In the genomic region with DNA sequence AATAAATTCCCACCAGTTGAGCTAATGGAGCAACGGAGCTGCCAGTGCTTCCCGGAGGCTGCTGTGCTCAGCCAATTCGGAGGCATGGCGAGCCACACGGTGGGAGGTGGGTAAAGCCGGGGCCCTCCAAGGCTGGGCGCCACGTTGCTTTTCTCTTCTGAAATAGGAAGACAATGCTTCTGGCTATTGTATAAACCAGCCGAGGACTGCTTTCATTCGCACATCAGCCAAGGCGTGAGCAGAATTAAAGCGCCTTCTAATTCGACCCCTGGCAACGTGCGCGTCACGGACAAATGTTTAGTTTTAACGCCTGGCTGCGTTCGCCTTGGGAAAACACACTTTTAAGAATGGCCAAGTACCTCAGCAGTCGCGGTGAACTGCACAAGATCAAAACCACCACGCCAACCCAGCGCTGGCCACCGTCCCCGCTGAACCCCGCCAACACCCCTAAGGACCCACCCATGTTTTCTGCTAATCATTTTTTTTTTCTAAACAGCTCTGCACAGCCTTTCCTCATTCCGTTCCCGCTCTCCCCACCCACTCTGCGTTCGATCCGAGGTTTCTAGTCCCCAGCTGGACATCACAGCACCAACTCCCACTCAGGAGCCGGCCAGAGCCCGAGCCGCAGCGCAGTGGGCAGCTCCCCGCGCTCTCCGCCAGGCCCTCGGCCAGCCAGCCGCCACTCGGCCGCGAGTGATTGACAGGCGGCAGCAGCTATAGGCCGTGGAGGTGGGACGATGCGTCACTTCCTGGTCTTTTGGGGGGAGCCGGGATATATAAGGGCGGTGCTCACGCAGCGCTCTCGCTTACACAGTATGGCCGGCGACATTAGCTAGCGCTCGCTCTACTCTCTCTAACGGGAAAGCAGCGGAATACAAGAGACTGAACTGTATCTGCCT, we compare ENCODE assay signal across 1 cellular context.
TF ChIP-seq lines count a peak whose summit lies in the region.

A gene (plus strand): TSS at position 805 of the 899 bp plus-strand sequence. CDS start 321 bp downstream, outside the sequence.

TF ChIP-seq in K562, 482 proteins besides CTCF, POLR2A, EP300 and RAD21 (continued from another document and continues in another):
- TF ChIP-seq, protein P1, sequence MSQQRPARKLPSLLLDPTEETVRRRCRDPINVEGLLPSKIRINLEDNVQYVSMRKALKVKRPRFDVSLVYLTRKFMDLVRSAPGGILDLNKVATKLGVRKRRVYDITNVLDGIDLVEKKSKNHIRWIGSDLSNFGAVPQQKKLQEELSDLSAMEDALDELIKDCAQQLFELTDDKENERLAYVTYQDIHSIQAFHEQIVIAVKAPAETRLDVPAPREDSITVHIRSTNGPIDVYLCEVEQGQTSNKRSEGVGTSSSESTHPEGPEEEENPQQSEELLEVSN (IDR thresholded peaks at IDR 0.05; ENCODE audit: borderline replicate concordance in 1 of 2, extremely low read depth in 1 of 2, insufficient read depth in 1 of 2, insufficient read length in 1 of 2, low read depth in 1 of 2, low read length in 1 of 2, poor library complexity in 1 of 2, severe bottlenecking in 1 of 2): peak; percentile 9 to 56
- TF ChIP-seq MEIS2 (IDR thresholded peaks at IDR 0.05; ENCODE audit: partially characterized antibody) (peak; percentile 87), CREB1 (IDR thresholded peaks at IDR 0.05) (peak; percentile 94), CREB1 (CRISPR knock-in tag; IDR thresholded peaks at IDR 0.05) (peak; percentile 96), FOXA3 (CRISPR knock-in tag; conservative IDR thresholded peaks at IDR 0.05 in 1 of 2, IDR thresholded peaks at IDR 0.05 in 1 of 2) (peak in 1 of 2 experiments; percentile 67; a peak in 1 of 4 replicates), MTA3 (IDR thresholded peaks at IDR 0.05; ENCODE audit: borderline replicate concordance) (peak; percentile 99), TRIM24 (IDR thresholded peaks at IDR 0.05) (0 out of 4 replicates have a peak, but pooled peaks of 1 of the 2 experiments have one; percentile 6), GTF2A2 (tag; IDR thresholded peaks at IDR 0.05) (peak; percentile 97), GABPB1 (CRISPR knock-in tag; IDR thresholded peaks at IDR 0.05) (peak; percentile 98), ZSCAN32 (CRISPR knock-in tag; IDR thresholded peaks at IDR 0.05) (0 out of 2 replicates have a peak, but pooled peaks have one; percentile 35), EZH2 (IDR thresholded peaks at IDR 0.05; ENCODE audit: borderline replicate concordance, low read depth, low read length) (no peak), RFX5 (IDR thresholded peaks at IDR 0.05; ENCODE audit: low read depth, low read length) (no peak), TBL1XR1 (IDR thresholded peaks at IDR 0.05; ENCODE audit: low read length in 2 of 2) (peak; percentile 74 to 79; a peak in 3 of 4 replicates), PML (IDR thresholded peaks at IDR 0.05; ENCODE audit: low read length) (peak; percentile 98), LARP7 (IDR thresholded peaks at IDR 0.05) (peak; percentile 20; the same call in 1 of the 2 replicates), TCF7 (IDR thresholded peaks at IDR 0.05; ENCODE audit: borderline replicate concordance) (peak; percentile 63; the same call in 1 of the 2 replicates), PURB (CRISPR knock-in tag; IDR thresholded peaks at IDR 0.05; ENCODE audit: low read depth) (no peak), ZBED1 (IDR thresholded peaks at IDR 0.05) (peak; percentile 76; the same call in 1 of the 2 replicates), HMGN3 (IDR thresholded peaks at IDR 0.05; ENCODE audit: borderline replicate concordance, extremely low read depth, insufficient read length, low read depth, low read length) (peak; percentile 80), NBN (IDR thresholded peaks at IDR 0.05; ENCODE audit: low read depth) (peak; percentile 63), CC2D1A (IDR thresholded peaks at IDR 0.05) (0 out of 2 replicates have a peak, but pooled peaks have one; percentile 12), NCOA6 (IDR thresholded peaks at IDR 0.05) (no peak), NELFE (IDR thresholded peaks at IDR 0.05; ENCODE audit: insufficient read depth, insufficient read length) (peak; percentile 82), ZNF57 (CRISPR knock-in tag; IDR thresholded peaks at IDR 0.05) (0 out of 2 replicates have a peak, but pooled peaks have one; percentile 18), ZNF584 (CRISPR knock-in tag; IDR thresholded peaks at IDR 0.05; ENCODE audit: low read depth) (0 out of 2 replicates have a peak, but pooled peaks have one; percentile 38)
- TF ChIP-seq, protein P2, sequence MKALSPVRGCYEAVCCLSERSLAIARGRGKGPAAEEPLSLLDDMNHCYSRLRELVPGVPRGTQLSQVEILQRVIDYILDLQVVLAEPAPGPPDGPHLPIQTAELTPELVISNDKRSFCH (CRISPR knock-in tag; IDR thresholded peaks at IDR 0.05): no peak
- TF ChIP-seq, protein P2 (tag; IDR thresholded peaks at IDR 0.05): 0 out of 2 replicates have a peak, but pooled peaks have one; percentile 16
- TF ChIP-seq, protein P3, sequence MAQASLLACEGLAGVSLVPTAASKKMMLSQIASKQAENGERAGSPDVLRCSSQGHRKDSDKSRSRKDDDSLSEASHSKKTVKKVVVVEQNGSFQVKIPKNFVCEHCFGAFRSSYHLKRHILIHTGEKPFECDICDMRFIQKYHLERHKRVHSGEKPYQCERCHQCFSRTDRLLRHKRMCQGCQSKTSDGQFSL (CRISPR knock-in tag; IDR thresholded peaks at IDR 0.05): peak; percentile 97
- TF ChIP-seq, protein P3 (tag; IDR thresholded peaks at IDR 0.05): peak in 1 of 2 experiments; percentile 91; a peak in 2 of 4 replicates
- TF ChIP-seq, protein P4, sequence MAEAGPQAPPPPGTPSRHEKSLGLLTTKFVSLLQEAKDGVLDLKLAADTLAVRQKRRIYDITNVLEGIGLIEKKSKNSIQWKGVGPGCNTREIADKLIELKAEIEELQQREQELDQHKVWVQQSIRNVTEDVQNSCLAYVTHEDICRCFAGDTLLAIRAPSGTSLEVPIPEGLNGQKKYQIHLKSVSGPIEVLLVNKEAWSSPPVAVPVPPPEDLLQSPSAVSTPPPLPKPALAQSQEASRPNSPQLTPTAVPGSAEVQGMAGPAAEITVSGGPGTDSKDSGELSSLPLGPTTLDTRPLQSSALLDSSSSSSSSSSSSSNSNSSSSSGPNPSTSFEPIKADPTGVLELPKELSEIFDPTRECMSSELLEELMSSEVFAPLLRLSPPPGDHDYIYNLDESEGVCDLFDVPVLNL (CRISPR knock-in tag; IDR thresholded peaks at IDR 0.05; ENCODE audit: low read depth): 0 out of 2 replicates have a peak, but pooled peaks have one; percentile 25
- TF ChIP-seq, protein P5, sequence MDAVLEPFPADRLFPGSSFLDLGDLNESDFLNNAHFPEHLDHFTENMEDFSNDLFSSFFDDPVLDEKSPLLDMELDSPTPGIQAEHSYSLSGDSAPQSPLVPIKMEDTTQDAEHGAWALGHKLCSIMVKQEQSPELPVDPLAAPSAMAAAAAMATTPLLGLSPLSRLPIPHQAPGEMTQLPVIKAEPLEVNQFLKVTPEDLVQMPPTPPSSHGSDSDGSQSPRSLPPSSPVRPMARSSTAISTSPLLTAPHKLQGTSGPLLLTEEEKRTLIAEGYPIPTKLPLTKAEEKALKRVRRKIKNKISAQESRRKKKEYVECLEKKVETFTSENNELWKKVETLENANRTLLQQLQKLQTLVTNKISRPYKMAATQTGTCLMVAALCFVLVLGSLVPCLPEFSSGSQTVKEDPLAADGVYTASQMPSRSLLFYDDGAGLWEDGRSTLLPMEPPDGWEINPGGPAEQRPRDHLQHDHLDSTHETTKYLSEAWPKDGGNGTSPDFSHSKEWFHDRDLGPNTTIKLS (IDR thresholded peaks at IDR 0.05; ENCODE audit: borderline replicate concordance, low read depth): peak; percentile 22; the same call in 1 of the 2 replicates
- TF ChIP-seq, protein P6, sequence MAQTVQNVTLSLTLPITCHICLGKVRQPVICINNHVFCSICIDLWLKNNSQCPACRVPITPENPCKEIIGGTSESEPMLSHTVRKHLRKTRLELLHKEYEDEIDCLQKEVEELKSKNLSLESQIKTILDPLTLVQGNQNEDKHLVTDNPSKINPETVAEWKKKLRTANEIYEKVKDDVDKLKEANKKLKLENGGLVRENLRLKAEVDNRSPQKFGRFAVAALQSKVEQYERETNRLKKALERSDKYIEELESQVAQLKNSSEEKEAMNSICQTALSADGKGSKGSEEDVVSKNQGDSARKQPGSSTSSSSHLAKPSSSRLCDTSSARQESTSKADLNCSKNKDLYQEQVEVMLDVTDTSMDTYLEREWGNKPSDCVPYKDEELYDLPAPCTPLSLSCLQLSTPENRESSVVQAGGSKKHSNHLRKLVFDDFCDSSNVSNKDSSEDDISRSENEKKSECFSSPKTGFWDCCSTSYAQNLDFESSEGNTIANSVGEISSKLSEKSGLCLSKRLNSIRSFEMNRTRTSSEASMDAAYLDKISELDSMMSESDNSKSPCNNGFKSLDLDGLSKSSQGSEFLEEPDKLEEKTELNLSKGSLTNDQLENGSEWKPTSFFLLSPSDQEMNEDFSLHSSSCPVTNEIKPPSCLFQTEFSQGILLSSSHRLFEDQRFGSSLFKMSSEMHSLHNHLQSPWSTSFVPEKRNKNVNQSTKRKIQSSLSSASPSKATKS (CRISPR knock-in tag; IDR thresholded peaks at IDR 0.05): no peak
- TF ChIP-seq, protein P7, sequence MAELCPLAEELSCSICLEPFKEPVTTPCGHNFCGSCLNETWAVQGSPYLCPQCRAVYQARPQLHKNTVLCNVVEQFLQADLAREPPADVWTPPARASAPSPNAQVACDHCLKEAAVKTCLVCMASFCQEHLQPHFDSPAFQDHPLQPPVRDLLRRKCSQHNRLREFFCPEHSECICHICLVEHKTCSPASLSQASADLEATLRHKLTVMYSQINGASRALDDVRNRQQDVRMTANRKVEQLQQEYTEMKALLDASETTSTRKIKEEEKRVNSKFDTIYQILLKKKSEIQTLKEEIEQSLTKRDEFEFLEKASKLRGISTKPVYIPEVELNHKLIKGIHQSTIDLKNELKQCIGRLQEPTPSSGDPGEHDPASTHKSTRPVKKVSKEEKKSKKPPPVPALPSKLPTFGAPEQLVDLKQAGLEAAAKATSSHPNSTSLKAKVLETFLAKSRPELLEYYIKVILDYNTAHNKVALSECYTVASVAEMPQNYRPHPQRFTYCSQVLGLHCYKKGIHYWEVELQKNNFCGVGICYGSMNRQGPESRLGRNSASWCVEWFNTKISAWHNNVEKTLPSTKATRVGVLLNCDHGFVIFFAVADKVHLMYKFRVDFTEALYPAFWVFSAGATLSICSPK (IDR thresholded peaks at IDR 0.05; ENCODE audit: borderline replicate concordance): 0 out of 2 replicates have a peak, but pooled peaks have one; percentile 88
- TF ChIP-seq, protein P8, sequence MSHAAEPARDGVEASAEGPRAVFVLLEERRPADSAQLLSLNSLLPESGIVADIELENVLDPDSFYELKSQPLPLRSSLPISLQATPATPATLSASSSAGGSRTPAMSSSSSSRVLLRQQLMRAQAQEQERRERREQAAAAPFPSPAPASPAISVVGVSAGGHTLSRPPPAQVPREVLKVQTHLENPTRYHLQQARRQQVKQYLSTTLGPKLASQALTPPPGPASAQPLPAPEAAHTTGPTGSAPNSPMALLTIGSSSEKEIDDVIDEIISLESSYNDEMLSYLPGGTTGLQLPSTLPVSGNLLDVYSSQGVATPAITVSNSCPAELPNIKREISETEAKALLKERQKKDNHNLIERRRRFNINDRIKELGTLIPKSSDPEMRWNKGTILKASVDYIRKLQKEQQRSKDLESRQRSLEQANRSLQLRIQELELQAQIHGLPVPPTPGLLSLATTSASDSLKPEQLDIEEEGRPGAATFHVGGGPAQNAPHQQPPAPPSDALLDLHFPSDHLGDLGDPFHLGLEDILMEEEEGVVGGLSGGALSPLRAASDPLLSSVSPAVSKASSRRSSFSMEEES (CRISPR knock-in tag; IDR thresholded peaks at IDR 0.05): no peak
- TF ChIP-seq, protein P9, sequence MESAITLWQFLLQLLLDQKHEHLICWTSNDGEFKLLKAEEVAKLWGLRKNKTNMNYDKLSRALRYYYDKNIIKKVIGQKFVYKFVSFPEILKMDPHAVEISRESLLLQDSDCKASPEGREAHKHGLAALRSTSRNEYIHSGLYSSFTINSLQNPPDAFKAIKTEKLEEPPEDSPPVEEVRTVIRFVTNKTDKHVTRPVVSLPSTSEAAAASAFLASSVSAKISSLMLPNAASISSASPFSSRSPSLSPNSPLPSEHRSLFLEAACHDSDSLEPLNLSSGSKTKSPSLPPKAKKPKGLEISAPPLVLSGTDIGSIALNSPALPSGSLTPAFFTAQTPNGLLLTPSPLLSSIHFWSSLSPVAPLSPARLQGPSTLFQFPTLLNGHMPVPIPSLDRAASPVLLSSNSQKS (CRISPR knock-in tag; IDR thresholded peaks at IDR 0.05): no peak
- TF ChIP-seq, protein P10, sequence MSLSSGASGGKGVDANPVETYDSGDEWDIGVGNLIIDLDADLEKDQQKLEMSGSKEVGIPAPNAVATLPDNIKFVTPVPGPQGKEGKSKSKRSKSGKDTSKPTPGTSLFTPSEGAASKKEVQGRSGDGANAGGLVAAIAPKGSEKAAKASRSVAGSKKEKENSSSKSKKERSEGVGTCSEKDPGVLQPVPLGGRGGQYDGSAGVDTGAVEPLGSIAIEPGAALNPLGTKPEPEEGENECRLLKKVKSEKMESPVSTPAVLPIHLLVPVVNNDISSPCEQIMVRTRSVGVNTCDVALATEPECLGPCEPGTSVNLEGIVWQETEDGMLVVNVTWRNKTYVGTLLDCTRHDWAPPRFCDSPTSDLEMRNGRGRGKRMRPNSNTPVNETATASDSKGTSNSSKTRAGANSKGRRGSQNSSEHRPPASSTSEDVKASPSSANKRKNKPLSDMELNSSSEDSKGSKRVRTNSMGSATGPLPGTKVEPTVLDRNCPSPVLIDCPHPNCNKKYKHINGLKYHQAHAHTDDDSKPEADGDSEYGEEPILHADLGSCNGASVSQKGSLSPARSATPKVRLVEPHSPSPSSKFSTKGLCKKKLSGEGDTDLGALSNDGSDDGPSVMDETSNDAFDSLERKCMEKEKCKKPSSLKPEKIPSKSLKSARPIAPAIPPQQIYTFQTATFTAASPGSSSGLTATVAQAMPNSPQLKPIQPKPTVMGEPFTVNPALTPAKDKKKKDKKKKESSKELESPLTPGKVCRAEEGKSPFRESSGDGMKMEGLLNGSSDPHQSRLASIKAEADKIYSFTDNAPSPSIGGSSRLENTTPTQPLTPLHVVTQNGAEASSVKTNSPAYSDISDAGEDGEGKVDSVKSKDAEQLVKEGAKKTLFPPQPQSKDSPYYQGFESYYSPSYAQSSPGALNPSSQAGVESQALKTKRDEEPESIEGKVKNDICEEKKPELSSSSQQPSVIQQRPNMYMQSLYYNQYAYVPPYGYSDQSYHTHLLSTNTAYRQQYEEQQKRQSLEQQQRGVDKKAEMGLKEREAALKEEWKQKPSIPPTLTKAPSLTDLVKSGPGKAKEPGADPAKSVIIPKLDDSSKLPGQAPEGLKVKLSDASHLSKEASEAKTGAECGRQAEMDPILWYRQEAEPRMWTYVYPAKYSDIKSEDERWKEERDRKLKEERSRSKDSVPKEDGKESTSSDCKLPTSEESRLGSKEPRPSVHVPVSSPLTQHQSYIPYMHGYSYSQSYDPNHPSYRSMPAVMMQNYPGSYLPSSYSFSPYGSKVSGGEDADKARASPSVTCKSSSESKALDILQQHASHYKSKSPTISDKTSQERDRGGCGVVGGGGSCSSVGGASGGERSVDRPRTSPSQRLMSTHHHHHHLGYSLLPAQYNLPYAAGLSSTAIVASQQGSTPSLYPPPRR (CRISPR knock-in tag; IDR thresholded peaks at IDR 0.05; ENCODE audit: borderline replicate concordance): 0 out of 2 replicates have a peak, but pooled peaks have one; percentile 68
